Comparison of ENCODE assay signal across 23 cellular contexts in the genomic region with DNA sequence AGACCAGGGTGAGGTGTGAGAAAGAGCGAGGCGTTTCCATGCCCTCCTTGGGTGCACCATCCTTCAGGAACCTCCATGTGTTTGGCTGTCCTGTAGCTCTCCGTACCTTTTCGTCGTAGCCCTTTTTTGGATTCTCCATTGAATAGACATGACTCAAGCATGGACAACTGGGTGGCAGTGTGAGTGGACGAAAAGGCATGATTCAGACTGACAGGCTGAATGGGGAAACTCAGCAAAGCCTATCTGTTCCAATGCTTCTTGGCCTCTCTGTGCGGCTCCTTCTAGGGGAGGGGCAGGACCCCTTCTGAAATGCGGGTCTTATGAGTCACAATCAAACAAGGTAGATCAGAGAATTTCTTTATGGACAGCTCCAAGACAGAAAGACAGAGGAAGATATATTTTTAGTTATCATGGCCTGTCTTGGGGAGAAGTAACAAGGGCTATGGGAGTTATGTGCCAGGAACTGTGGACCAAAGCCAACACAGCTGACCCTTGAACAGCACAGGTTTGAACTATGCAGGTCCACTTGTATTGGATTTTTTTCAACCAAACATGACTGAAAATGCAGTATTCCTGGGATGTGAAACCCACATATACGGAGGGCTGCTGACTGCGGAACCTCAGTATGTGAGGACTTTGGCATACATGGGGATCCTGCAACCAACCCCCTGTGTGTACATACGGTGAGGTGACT. TPM values are rescaled to one million over a fixed set of nuclear protein-coding genes. Genes with fewer than 3 reads are reported as not detected.
DNase-seq lines count a peak whose midpoint lies in the region; ATAC-seq, FAIRE-seq and TF ChIP-seq lines count a peak whose summit lies in the region.
"Had no signal": no experiment of that assay in that cellular context is flagged by ENCODE, and none has a peak within 500 bp of the region (broad histone marks: within the 10 kb centered on the region; RNA-seq: fewer than 3 reads in every experiment).

No MANE protein-coding gene starts in this region.

- peaks cover 8 to 17% of the 10 kb centered on the region in 2 donors for H3K36me3 Mint-ChIP-seq in CD14-positive monocyte
- H3K36me3 Mint-ChIP-seq: CD8-positive, alpha-beta memory T cell had no signal

- TF ChIP-seq EP300 in H1 (IDR thresholded peaks at IDR 0.05; ENCODE audit: borderline replicate concordance in 1 of 2, low read depth in 2 of 2, low read length in 2 of 2): no peak

- no peak for FAIRE-seq in H1 (lab: Jason Lieb, UNC)
- FAIRE-seq: frontal cortex, RCC 7860 had no signal

- no peak for TF ChIP-seq CTCF in CD14-positive monocyte (IDR thresholded peaks at IDR 0.05)
- TF ChIP-seq CTCF in Panc1 (IDR thresholded peaks at IDR 0.05): no peak
- TF ChIP-seq CTCF in H1 (IDR thresholded peaks at IDR 0.05; ENCODE audit: control extremely low read depth in 1 of 3, insufficient read depth in 1 of 3, low read depth in 1 of 3, low read length in 3 of 3): no peak
- TF ChIP-seq CTCF in spleen (IDR thresholded peaks at IDR 0.05 in 8 of 11, conservative IDR thresholded peaks at IDR 0.05 in 3 of 11): no peak

- no TSS peak for BruUV-seq in Panc1 (replicated peaks; lab: Mats Ljungman, UMichigan)

- no peak overlapping the region for H3K56ac ChIP-seq in H1 (replicated peaks; ENCODE audit: insufficient read length, low read depth, low read length)

- H3K27me3 Mint-ChIP-seq in CD14-positive monocyte (ENCODE audit: low read depth in 3 of 3): peaks cover 0 to 5% (median 0%) of the 10 kb centered on the region in 3 donors

- H3K4me3 ChIP-seq in Panc1 (ENCODE audit: low read depth in 2 of 2, low read length in 2 of 2): no peak overlapping the region
- peak overlapping the region in 1 of 4 experiments; percentile 51; a peak in 1 of 8 replicates for H3K4me3 ChIP-seq in H1 (ENCODE audit: extremely low read depth in 1 of 4, insufficient read depth in 2 of 4, low read depth in 3 of 4, low read length in 4 of 4)
- no peak overlapping the region for H3K4me3 ChIP-seq in mucosa of rectum (ENCODE audit: low read length in 2 of 2)
- no peak overlapping the region for H3K4me3 ChIP-seq in spleen
- H3K4me3 ChIP-seq: ovary had no signal

- POLR2A ChIA-PET in Panc1 (lab: Charles Lee): no interaction called here
- POLR2A ChIA-PET in H1 (lab: Charles Lee; ENCODE audit: partially characterized antibody): interaction anchor here (0.5 to 3.5 kb wide), 8 partner anchors 8 to 254 kb away, joined by 3 to 25 read pairs (median 5); a partner anchor contains a TSS

- peak overlapping the region; percentile 67 for H2BK120ac ChIP-seq in H1 (replicated peaks; ENCODE audit: low read depth, low read length)

- H3K9ac ChIP-seq in H1 (replicated peaks in 1 of 4; ENCODE audit: extremely low read depth in 1 of 4, low read depth in 3 of 4, low read length in 3 of 4): no peak overlapping the region
- H3K9ac ChIP-seq in mucosa of rectum (ENCODE audit: low read depth in 1 of 2, low read length in 2 of 2): peak overlapping the region in 1 of 2 donors; percentile 62
- H3K9ac ChIP-seq: KMS-11 had no signal

- H2BK20ac ChIP-seq in H1 (ENCODE audit: low read length): peak overlapping the region; percentile 98

- H3K27me3 ChIP-seq in Panc1 (ENCODE audit: control insufficient read depth, insufficient read depth, low read length) (no peaks in the 10 kb centered on the region), H1 (replicated peaks in 1 of 4; ENCODE audit: control insufficient read depth in 3 of 4, extremely low read depth in 1 of 4, insufficient read depth in 3 of 4, low read length in 3 of 4) (0 out of 7 replicates have a peak, but pooled peaks cover 0 to 2% (median 0%) of the 10 kb centered on the region in 4 experiments), mucosa of rectum (ENCODE audit: control insufficient read depth in 2 of 2, insufficient read depth in 2 of 2, low read length in 2 of 2) (no peaks in the 10 kb centered on the region), spleen (replicated peaks in 1 of 7) (peaks cover 0 to 21% (median 0%) of the 10 kb centered on the region in 7 donors)
- H3K27me3 ChIP-seq: ovary had no signal

- TF ChIP-seq RAD21 in H1 (IDR thresholded peaks at IDR 0.05 in 1 of 2, conservative IDR thresholded peaks at IDR 0.05 in 1 of 2; ENCODE audit: low read depth in 2 of 2, low read length in 2 of 2): no peak

- intact Hi-C loops in CD14-positive monocyte (cut with micrococcal nuclease): no loop called here
- intact Hi-C loops in Panc1 (cut with micrococcal nuclease; ENCODE audit: unreplicated experiment): no loop called here
- intact Hi-C loops in spleen (cut with DNase I; ENCODE audit: low total_unique reads): no loop called here

- DNase-seq in CD14-positive monocyte (ENCODE audit: low spot score) (no peak), Panc1 (ENCODE audit: low read depth, low spot score) (no peak), H1 (ENCODE audit: low read depth in 1 of 2, low spot score in 2 of 2) (no peak), NCI-H748 treated with DMSO at 0.1 percent for 48 hours (lab: John Stamatoyannopoulos, UW) (no peak), spleen (no peak)
- no peak for DNase-seq in stimulated activated naive CD4-positive, alpha-beta T cell (lab: John Stamatoyannopoulos, UW)
- DNase-seq: ACHN; activated naive CD4-positive, alpha-beta T cell treated with anti-CD3 and anti-CD28 coated beads for 36 hours; CD8-positive, alpha-beta memory T cell; cortex of kidney; GOT3; left cardiac atrium; NCI-H1092; NCI-H2171; ovary; stimulated activated CD4-positive, alpha-beta T cell treated with anti-CD3 and anti-CD28 coated beads, Interleukin-1b, Interleukin-23, amount 100 ng/mL, for 48 hours; stimulated activated naive CD8-positive, alpha-beta T cell treated with anti-CD3 and anti-CD28 coated beads, Interleukin-15, amount 100 ng/mL, for 72 hours had no signal

- H2BK12ac ChIP-seq in H1 (ENCODE audit: low read depth, low read length): peak overlapping the region; percentile 100

- H3K27ac ChIP-seq in Panc1 (ENCODE audit: low read length) (peak overlapping the region; percentile 93; the same call in 1 of the 2 replicates), H1 (ENCODE audit: low read depth, low read length) (peak overlapping the region; percentile 34; the same call in 1 of the 2 replicates), mucosa of rectum (ENCODE audit: low read depth in 2 of 2, low read length in 2 of 2) (peak overlapping the region; percentile 76 to 86), spleen (no peak overlapping the region)
- H3K27ac ChIP-seq: epithelial cell of prostate, KMS-11, ovary had no signal

- peak overlapping the region in 1 of 2 experiments; percentile 80; a peak in 1 of 4 replicates for H3K4me2 ChIP-seq in H1 (ENCODE audit: insufficient read depth in 1 of 2, low read depth in 2 of 2, low read length in 2 of 2)
- H3K4me2 ChIP-seq: KMS-11 had no signal

- H4K5ac ChIP-seq in H1 (ENCODE audit: insufficient read length, low read depth, low read length): peak overlapping the region; percentile 37

- no peak overlapping the region for H3K14ac ChIP-seq in H1 (ENCODE audit: insufficient read length)

- peaks cover 5% of the 10 kb centered on the region for H3K23me2 ChIP-seq in H1 (ENCODE audit: low read depth, low read length)

- H2BK5ac ChIP-seq in H1 (ENCODE audit: low read depth, low read length): peak overlapping the region; percentile 72; the same call in 1 of the 2 replicates

- H2AK5ac ChIP-seq in H1 (ENCODE audit: low read depth, low read length): peak overlapping the region; percentile 97

- no peak overlapping the region for H2AFZ ChIP-seq in H1 (ENCODE audit: low read length)

- in situ Hi-C loops in Panc1 (cut with HindIII; ENCODE audit: low pct_unique_long_range_greater_than_20kb, low sequenced_read_pairs): no loop called here

- H4K8ac ChIP-seq in H1 (ENCODE audit: extremely low read depth, insufficient read depth, low read length): no peak overlapping the region; the same call in 1 of the 2 replicates

- H4K20me1 ChIP-seq in H1 (replicated peaks in 1 of 2; ENCODE audit: control insufficient read depth in 1 of 2, insufficient read depth in 2 of 2, low read length in 2 of 2): no peaks in the 10 kb centered on the region

- no peaks in the 10 kb centered on the region for H3K36me3 ChIP-seq in Panc1 (ENCODE audit: control insufficient read depth, insufficient read depth, low read length)
- no peaks in the 10 kb centered on the region for H3K36me3 ChIP-seq in H1 (ENCODE audit: control insufficient read depth in 2 of 4, insufficient read depth in 4 of 4, low read length in 3 of 4)
- H3K36me3 ChIP-seq in mucosa of rectum (ENCODE audit: control insufficient read depth in 2 of 2, insufficient read depth in 2 of 2, low read length in 2 of 2): no peaks in the 10 kb centered on the region
- H3K36me3 ChIP-seq in spleen: no peaks in the 10 kb centered on the region
- H3K36me3 ChIP-seq: ovary had no signal

- 0 out of 2 replicates have a peak, but pooled peaks cover 3% of the 10 kb centered on the region for H3K79me1 ChIP-seq in H1 (ENCODE audit: low read depth, low read length)

- peak overlapping the region in 4 of 7 donors; percentile 61 to 97 (median 90) for H3K27ac Mint-ChIP-seq in CD14-positive monocyte
- H3K27ac Mint-ChIP-seq: activated naive CD4-positive, alpha-beta T cell treated with anti-CD3 and anti-CD28 coated beads for 36 hours had no signal

- H3K79me2 ChIP-seq in H1 (ENCODE audit: control insufficient read depth in 1 of 2, insufficient read depth in 2 of 2, low read length in 2 of 2): no peaks in the 10 kb centered on the region

- H3K4ac ChIP-seq in H1 (replicated peaks; ENCODE audit: insufficient read length, low read depth, low read length): peak overlapping the region; percentile 46

- peak overlapping the region; percentile 94; the same call in 1 of the 2 replicates for H2BK15ac ChIP-seq in H1 (ENCODE audit: low read length)

- no peak overlapping the region for H3K4me3 Mint-ChIP-seq in CD14-positive monocyte
- H3K4me3 Mint-ChIP-seq: activated naive CD4-positive, alpha-beta T cell treated with anti-CD3 and anti-CD28 coated beads for 36 hours; CD8-positive, alpha-beta memory T cell; stimulated activated naive CD8-positive, alpha-beta T cell treated with anti-CD3 and anti-CD28 coated beads, Interleukin-15, amount 100 ng/mL, for 72 hours had no signal

- WGBS in H1 (ENCODE audit: extremely low coverage in 1 of 2, insufficient coverage in 1 of 2, insufficient read length in 1 of 2, insufficient replicate concordance in 2 of 2, low coverage in 1 of 2, low lambda C conversion rate in 2 of 2, missing lambda C conversion rate in 1 of 2), 2 experiments: 89% methylated on average over 11 of the region's 11 CpGs; no CpG with 5 or more reads in 1 of the 2 experiments
- 86 to 93% (median 89%) methylated on average over 11 of the region's 11 CpGs for WGBS in spleen, 5 donors

- peak overlapping the region; percentile 55 for H3K23ac ChIP-seq in H1 (ENCODE audit: insufficient read length)

- CTCF ChIA-PET in Panc1 (lab: Charles Lee) (no interaction called here), H1 (lab: Charles Lee; ENCODE audit: partially characterized antibody) (interaction anchor here (1.2 to 3.9 kb wide), 3 partner anchors 9 to 30 kb away, joined by 3 to 24 read pairs (median 4); a partner anchor contains a TSS)

- H4K91ac ChIP-seq in H1 (replicated peaks; ENCODE audit: insufficient read length, low read length): peak overlapping the region; percentile 96

- H3K4me1 Mint-ChIP-seq in CD14-positive monocyte: peaks cover 53% of the 10 kb centered on the region

- no peak for TF ChIP-seq POLR2A in H1 (IDR thresholded peaks at IDR 0.05; ENCODE audit: control extremely low read depth in 1 of 2, low read depth in 2 of 2, low read length in 2 of 2)
- no peak for TF ChIP-seq POLR2A in spleen (IDR thresholded peaks at IDR 0.05)

- ATAC-seq in Panc1 (no peak), GM21526 (IDR thresholded peaks at IDR 0.05; ENCODE audit: low FRiP score, unreplicated experiment) (no peak)

- no peaks in the 10 kb centered on the region for H3K9me3 Mint-ChIP-seq in CD14-positive monocyte
- H3K9me3 Mint-ChIP-seq: activated naive CD4-positive, alpha-beta T cell treated with anti-CD3 and anti-CD28 coated beads for 36 hours; CD8-positive, alpha-beta memory T cell; stimulated activated naive CD8-positive, alpha-beta T cell treated with anti-CD3 and anti-CD28 coated beads, Interleukin-15, amount 100 ng/mL, for 72 hours had no signal

- no peaks in the 10 kb centered on the region for H3K9me3 ChIP-seq in Panc1 (ENCODE audit: control insufficient read depth, insufficient read depth, low read depth, low read length)
- H3K9me3 ChIP-seq in H1 (ENCODE audit: insufficient read depth in 2 of 2, low read depth in 1 of 2, low read length in 1 of 2): no peaks in the 10 kb centered on the region
- H3K9me3 ChIP-seq in mucosa of rectum (ENCODE audit: control insufficient read depth in 2 of 2, low read length in 2 of 2): no peaks in the 10 kb centered on the region
- H3K9me3 ChIP-seq in spleen: no peaks in the 10 kb centered on the region
- H3K9me3 ChIP-seq: ovary had no signal

- H3K4me1 ChIP-seq in Panc1 (ENCODE audit: control insufficient read depth, insufficient read depth, low read length): peaks cover 61% of the 10 kb centered on the region
- peaks cover 12 to 34% (median 23%) of the 10 kb centered on the region in 4 experiments for H3K4me1 ChIP-seq in H1 (replicated peaks in 1 of 4; ENCODE audit: control insufficient read depth in 3 of 4, insufficient read depth in 4 of 4, low read length in 3 of 4)
- peaks cover 23 to 27% of the 10 kb centered on the region in 2 donors for H3K4me1 ChIP-seq in mucosa of rectum (ENCODE audit: control insufficient read depth in 2 of 2, insufficient read depth in 2 of 2, low read length in 2 of 2)
- H3K4me1 ChIP-seq in spleen: peaks cover 0 to 23% (median 13%) of the 10 kb centered on the region in 6 donors

- H3K18ac ChIP-seq in H1 (ENCODE audit: extremely low read depth, low read length): peak overlapping the region; percentile 33

RNA-seq across cellular contexts. Expression of a gene that starts 22.9 kb away (rescaled TPM):
- polyA plus RNA-seq in CD14-positive monocyte: 1 to 10 TPM; 4.4 to 6.4 TPM
- total RNA-seq in Panc1 (2021; ENCODE audit: unreplicated experiment): 42.7 TPM
- polyA plus RNA-seq in Panc1 (2012; ENCODE audit: insufficient read length): 35.5 TPM
- 2.6 and 3.3 TPM in 2 replicates for total RNA-seq in H1 (2021; fragmentation: NEBNext Ultra II Directional; extraction: Animal tissue kit (Norgen Biotek cat#: 25700))
- 6.9 and 8.2 TPM in 2 replicates for polyA plus RNA-seq in H1 (2011; rRNA removed)
- polyA plus RNA-seq in H1 (2011; cell fraction: cytosol; rRNA removed): 4.8 TPM
- polyA plus RNA-seq in H1 (2011; cell fraction: nucleus; rRNA removed): 4.8 TPM
- polyA plus RNA-seq in H1 (2012, experiment 1 of 2): 4.1 to 5.4 TPM (median 4.3 TPM) in 4 replicates
- 3.7 TPM for polyA plus RNA-seq in H1 (2012, experiment 2 of 2)
- polyA plus RNA-seq in H1 (2013, experiment 1 of 2): 1.9 TPM
- polyA plus RNA-seq in H1 (2013, experiment 2 of 2): 2.3 TPM
- polyA minus RNA-seq in H1 (2011; rRNA and poly(A)+ RNA removed): 6.0 TPM in 2 replicates
- 3.7 TPM for polyA minus RNA-seq in H1 (2011; cell fraction: cytosol; rRNA and poly(A)+ RNA removed)
- polyA minus RNA-seq in H1 (2011; cell fraction: nucleus; rRNA and poly(A)+ RNA removed): 7.1 TPM
- total RNA-seq in spleen: 1 to 10 TPM in 2 of 7 donors, under 1 TPM in 3, not detected in 2; 0.77 to 2.7 (median 0.92) TPM
- under 1 TPM; 0.13 to 0.23 (median 0.16) TPM for polyA plus RNA-seq in spleen

RNA-seq across cellular contexts. Expression of a gene that starts 31.7 kb away (rescaled TPM):
- 10 to 100 TPM; 67.1 to 70.1 TPM for polyA plus RNA-seq in CD14-positive monocyte
- total RNA-seq in Panc1 (2021; ENCODE audit: unreplicated experiment): 17.5 TPM
- 21.6 TPM for polyA plus RNA-seq in Panc1 (2012; ENCODE audit: insufficient read length)
- 39.3 and 39.4 TPM in 2 replicates for total RNA-seq in H1 (2021; fragmentation: NEBNext Ultra II Directional; extraction: Animal tissue kit (Norgen Biotek cat#: 25700))
- polyA plus RNA-seq in H1 (2011; rRNA removed): 39.0 and 57.7 TPM in 2 replicates
- polyA plus RNA-seq in H1 (2011; cell fraction: cytosol; rRNA removed): 56.6 TPM
- polyA plus RNA-seq in H1 (2011; cell fraction: nucleus; rRNA removed): 36.5 TPM
- polyA plus RNA-seq in H1 (2012, experiment 1 of 2): 36.5 to 48.1 TPM (median 44.0 TPM) in 4 replicates
- polyA plus RNA-seq in H1 (2012, experiment 2 of 2): 15.0 TPM
- polyA plus RNA-seq in H1 (2013, experiment 1 of 2): 27.2 TPM
- 28.8 TPM for polyA plus RNA-seq in H1 (2013, experiment 2 of 2)
- 24.2 and 26.3 TPM in 2 replicates for polyA minus RNA-seq in H1 (2011; rRNA and poly(A)+ RNA removed)
- 8.7 TPM for polyA minus RNA-seq in H1 (2011; cell fraction: cytosol; rRNA and poly(A)+ RNA removed)
- polyA minus RNA-seq in H1 (2011; cell fraction: nucleus; rRNA and poly(A)+ RNA removed): 8.5 TPM
- total RNA-seq in spleen: 10 to 100 TPM; 13.4 to 40.4 (median 20.7) TPM
- polyA plus RNA-seq in spleen: 10 to 100 TPM; 32.8 to 47.6 (median 42.3) TPM

RNA-seq across cellular contexts. Expression of a gene that starts 31.8 kb away (rescaled TPM):
- 10 to 100 TPM; 20.6 to 22.2 TPM for polyA plus RNA-seq in CD14-positive monocyte
- 28.4 TPM for total RNA-seq in Panc1 (2021; ENCODE audit: unreplicated experiment)
- 28.1 TPM for polyA plus RNA-seq in Panc1 (2012; ENCODE audit: insufficient read length)
- 50.7 and 55.0 TPM in 2 replicates for total RNA-seq in H1 (2021; fragmentation: NEBNext Ultra II Directional; extraction: Animal tissue kit (Norgen Biotek cat#: 25700))
- polyA plus RNA-seq in H1 (2011; rRNA removed): 9.9 and 11.8 TPM in 2 replicates
- 14.4 TPM for polyA plus RNA-seq in H1 (2011; cell fraction: cytosol; rRNA removed)
- polyA plus RNA-seq in H1 (2011; cell fraction: nucleus; rRNA removed): 27.6 TPM
- polyA plus RNA-seq in H1 (2012, experiment 1 of 2): 36.1 to 48.9 TPM (median 38.4 TPM) in 4 replicates
- 9.5 TPM for polyA plus RNA-seq in H1 (2012, experiment 2 of 2)
- 38.5 TPM for polyA plus RNA-seq in H1 (2013, experiment 1 of 2)
- polyA plus RNA-seq in H1 (2013, experiment 2 of 2): 46.4 TPM
- polyA minus RNA-seq in H1 (2011; rRNA and poly(A)+ RNA removed): 10.6 and 14.9 TPM in 2 replicates
- 28.7 TPM for polyA minus RNA-seq in H1 (2011; cell fraction: cytosol; rRNA and poly(A)+ RNA removed)
- polyA minus RNA-seq in H1 (2011; cell fraction: nucleus; rRNA and poly(A)+ RNA removed): 33.0 TPM
- total RNA-seq in spleen: 10 to 100 TPM; 29.9 to 59.9 (median 36.6) TPM
- 10 to 100 TPM; 14.6 to 20.3 (median 15.2) TPM for polyA plus RNA-seq in spleen

Comparison
In these comparisons a context has a peak if more than half of its experiments do, and no peak if none do; other contexts are left out.
1. H3K27ac ChIP-seq: peak in Panc1 (single experiment), H1 (single experiment) and mucosa of rectum (2 of 2); none in spleen (0 of 8).
2. RNA of a gene that starts 22.9 kb away (total RNA-seq): 42.7 TPM in Panc1 (single experiment); 2.6 to 3.3 TPM in H1 and 0.77 to 2.7 TPM in spleen; every median in the first group is over 10 times any median in the second.